8 cellular contexts compared by ENCODE assay signal in genomic region chr14:77023001-77023996, GRCh38. TPM values are rescaled to one million over a fixed set of nuclear protein-coding genes. Genes with fewer than 3 reads are reported as not detected.
A peak's percentile ranks its signal among the peaks of the same experiment; 100 is the strongest.
DNase-seq lines count a peak whose midpoint lies in the region; ATAC-seq and TF ChIP-seq lines count a peak whose summit lies in the region.

No MANE protein-coding gene starts in this region.

- H3K27ac ChIP-seq in brain microvascular endothelial cell (no peak overlapping the region), SJCRH30 (no peak overlapping the region)

- H3K27me3 ChIP-seq in brain microvascular endothelial cell (replicated peaks) (no peaks in the 10 kb centered on the region), SJCRH30 (no peaks in the 10 kb centered on the region)

- H3K9me3 ChIP-seq in SJCRH30 (replicated peaks): no peaks in the 10 kb centered on the region

- H3K36me3 ChIP-seq in brain microvascular endothelial cell (replicated peaks): peaks cover 18% of the 10 kb centered on the region
- H3K36me3 ChIP-seq in SJCRH30: 0 out of 2 replicates have a peak, but pooled peaks cover 2% of the 10 kb centered on the region

- H3K4me1 ChIP-seq in SJCRH30: no peaks in the 10 kb centered on the region

- TF ChIP-seq CTCF in brain microvascular endothelial cell (IDR thresholded peaks at IDR 0.05; ENCODE audit: low read depth, low read length, missing control alignments): peak; percentile 51

- ATAC-seq in GM19324 (IDR thresholded peaks at IDR 0.05; ENCODE audit: low FRiP score, unreplicated experiment): no peak
- ATAC-seq in HG03097 (IDR thresholded peaks at IDR 0.05; ENCODE audit: low FRiP score, unreplicated experiment): no peak

- in situ Hi-C loops in G401 (cut with HindIII; ENCODE audit: low sequenced_read_pairs): no loop called here
- in situ Hi-C loops in brain microvascular endothelial cell (cut with HindIII; ENCODE audit: low pct_ligation_motif_present, low sequenced_read_pairs): no loop called here

- DNase-seq in G401 (ENCODE audit: low spot score) (peak; percentile 74), NCI-H510A treated with DMSO at 0.1 percent for 48 hours (lab: John Stamatoyannopoulos, UW) (peak; percentile 68), brain microvascular endothelial cell (no peak), kidney tubule cell (ENCODE audit: low spot score) (peak; percentile 65), SJCRH30 (no peak)
- DNase-seq in stimulated activated CD8-positive, alpha-beta memory T cell treated with anti-CD3 and anti-CD28 coated beads, Interleukin-4, amount 100 ng/mL, for 48 hours: peak; percentile 70

- H3K4me3 ChIP-seq in brain microvascular endothelial cell (ENCODE audit: low read depth, low read length) (peak overlapping the region; percentile 6), SJCRH30 (no peak overlapping the region)

RNA-seq across cellular contexts. Expression of gene IRF2BPL, which starts 5.2 kb away (rescaled TPM):
- 57.2 and 59.4 TPM in 2 replicates for total RNA-seq in G401 (2014; rRNA removed; shearing (Covaris generic))
- total RNA-seq in SJCRH30 (2014; rRNA removed; shearing (Covaris generic)): 21.7 and 23.5 TPM in 2 replicates

Comparison
In these comparisons a context has a peak if more than half of its experiments do, and no peak if none do; other contexts are left out.
1. DNase-seq: peak in G401 (single experiment), NCI-H510A treated with DMSO at 0.1 percent for 48 hours (single experiment), kidney tubule cell (single experiment) and stimulated activated CD8-positive, alpha-beta memory T cell treated with anti-CD3 and anti-CD28 coated beads, Interleukin-4, amount 100 ng/mL, for 48 hours (single experiment); none in brain microvascular endothelial cell (single experiment) and SJCRH30 (0 of 2).